Comparison of ENCODE assay signal across 25 cellular contexts in the genomic region with DNA sequence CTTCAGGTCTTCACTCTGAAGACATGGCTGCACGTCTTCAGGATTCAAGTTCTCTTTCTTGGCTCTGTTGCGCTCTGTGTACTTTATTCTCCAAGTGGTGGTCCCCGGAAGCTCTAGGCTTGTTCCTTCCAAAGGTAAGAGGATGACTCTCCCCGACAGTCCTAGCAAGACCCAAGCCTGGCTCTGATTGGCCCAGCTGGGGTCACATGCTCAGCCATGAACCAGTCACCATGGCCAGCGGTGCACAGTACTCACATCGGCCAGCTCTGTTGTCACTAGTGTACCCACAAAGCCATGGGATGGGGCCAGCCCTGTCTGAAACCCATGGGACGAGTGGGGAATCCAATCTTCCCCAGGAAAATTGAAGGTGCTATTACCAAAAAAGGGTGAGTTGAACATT. TPM values are rescaled to one million over a fixed set of nuclear protein-coding genes. Genes with fewer than 3 reads are reported as not detected.
DNase-seq lines count a peak whose midpoint lies in the region; ATAC-seq, FAIRE-seq and TF ChIP-seq lines count a peak whose summit lies in the region.
"Had no signal": no experiment of that assay in that cellular context is flagged by ENCODE, and none has a peak within 500 bp of the region (broad histone marks: within the 10 kb centered on the region; RNA-seq: fewer than 3 reads in every experiment).

No MANE protein-coding gene starts in this region.

- intact Hi-C loops in natural killer cell (cut with micrococcal nuclease) (no loop called here), K562 (cut with micrococcal nuclease) (no loop called here)

- ATAC-seq in natural killer cell treated with Interleukin-12 subunit alpha and Interleukin-12 subunit beta and Interleukin-15 and Interleukin-18, amount 100 ng/mL, for 72 hours = no peak
- ATAC-seq in natural killer cell = no peak
- peak; percentile 90 for ATAC-seq in K562
- ATAC-seq: CD8-positive, alpha-beta T cell; GM23338; HCT116 had no signal

- FAIRE-seq in K562 (lab: Jason Lieb, UNC) = no peak
- FAIRE-seq: GM12891, HTR-8/SVneo had no signal

- TF ChIP-seq CTCF in natural killer cell (IDR thresholded peaks at IDR 0.05) (no peak), K562 (IDR thresholded peaks at IDR 0.05 in 2 of 3, conservative IDR thresholded peaks at IDR 0.05 in 1 of 3; ENCODE audit: insufficient read depth in 2 of 3, low read depth in 1 of 3, low read length in 3 of 3) (no peak), progenitor cell of endocrine pancreas (IDR thresholded peaks at IDR 0.05; ENCODE audit: unreplicated experiment) (no peak), glutamatergic neuron (IDR thresholded peaks at IDR 0.05; ENCODE audit: partially characterized antibody, unreplicated experiment) (no peak)

- no peak overlapping the region for H3K9ac ChIP-seq in K562 (ENCODE audit: insufficient read depth in 1 of 2, low read depth in 2 of 2, low read length in 2 of 2)
- H3K9ac ChIP-seq: BLaER1 had no signal

- H2AFZ ChIP-seq in K562 (ENCODE audit: low read depth, low read length) = no peak overlapping the region
- H2AFZ ChIP-seq: GM23338 had no signal

- no TSS peak for BruUV-seq in K562 (replicated peaks; lab: Mats Ljungman, UMichigan)

- H3K36me3 ChIP-seq in K562 (ENCODE audit: control insufficient read depth, insufficient read depth, low read length) = no peaks in the 10 kb centered on the region
- H3K36me3 ChIP-seq: BLaER1 had no signal

- POLR2A ChIA-PET in K562 (lab: Yijun Ruan, JAX) = interaction anchor here (0.6 to 2.5 kb wide), 2 partner anchors 10 to 13 kb away, joined by 3 to 13 read pairs; no protein-coding TSS in a partner anchor

- no peaks in the 10 kb centered on the region for H3K36me3 Mint-ChIP-seq in natural killer cell treated with Interleukin-12 subunit alpha and Interleukin-12 subunit beta and Interleukin-15 and Interleukin-18, amount 100 ng/mL, for 72 hours
- H3K36me3 Mint-ChIP-seq in natural killer cell (no peaks in the 10 kb centered on the region), progenitor cell of endocrine pancreas (ENCODE audit: insufficient read depth) (no peaks in the 10 kb centered on the region), glutamatergic neuron (ENCODE audit: unreplicated experiment) (no peaks in the 10 kb centered on the region)
- H3K36me3 Mint-ChIP-seq: CD14-positive monocyte; CD8-positive, alpha-beta T cell had no signal

- DNase-seq in natural killer cell treated with Interleukin-12 subunit alpha and Interleukin-12 subunit beta and Interleukin-15 and Interleukin-18, amount 100 ng/mL, for 72 hours (ENCODE audit: low spot score) = no peak
- DNase-seq in natural killer cell (no peak), K562 (ENCODE audit: extremely low read depth in 1 of 4, low spot score in 3 of 4) (peak; percentile 17 to 62 (median 60)), progenitor cell of endocrine pancreas (ENCODE audit: low spot score, unreplicated experiment) (no peak), NCI-H345 treated with DMSO at 0.1 percent for 48 hours (lab: John Stamatoyannopoulos, UW; ENCODE audit: unreplicated experiment) (no peak), glutamatergic neuron (no peak), NCI-H146 treated with DMSO at 0.1 percent for 48 hours (lab: John Stamatoyannopoulos, UW; ENCODE audit: unreplicated experiment) (no peak)
- DNase-seq: 8988T; Calu3; CD8-positive, alpha-beta T cell; DMS53; DND-41; EL; H7; HFFc6; IMR-90 had no signal

- no peaks in the 10 kb centered on the region for H4K20me1 ChIP-seq in K562 (replicated peaks; ENCODE audit: control insufficient read depth, insufficient read depth, low read length)
- H4K20me1 ChIP-seq: BLaER1 had no signal

- TF ChIP-seq POLR2A in K562 (conservative IDR thresholded peaks at IDR 0.05) = no peak

- no peak overlapping the region for H3K4me3 ChIP-seq in K562
- H3K4me3 ChIP-seq: BLaER1, GM23338 had no signal

- H3K4me3 Mint-ChIP-seq in natural killer cell treated with Interleukin-12 subunit alpha and Interleukin-12 subunit beta and Interleukin-15 and Interleukin-18, amount 100 ng/mL, for 72 hours = no peak overlapping the region
- H3K4me3 Mint-ChIP-seq in natural killer cell = no peak overlapping the region
- H3K4me3 Mint-ChIP-seq in progenitor cell of endocrine pancreas (ENCODE audit: low read depth) = no peak overlapping the region
- no peak overlapping the region for H3K4me3 Mint-ChIP-seq in glutamatergic neuron (ENCODE audit: unreplicated experiment)
- H3K4me3 Mint-ChIP-seq: CD14-positive monocyte; CD8-positive, alpha-beta T cell; GM23338; HFFc6 had no signal

- CTCF ChIA-PET in K562 (lab: Yijun Ruan, JAX; ENCODE audit: low intra/inter-chr PET ratio) = no interaction called here

- no peaks in the 10 kb centered on the region for H3K9me3 Mint-ChIP-seq in natural killer cell treated with Interleukin-12 subunit alpha and Interleukin-12 subunit beta and Interleukin-15 and Interleukin-18, amount 100 ng/mL, for 72 hours
- H3K9me3 Mint-ChIP-seq in natural killer cell = no peaks in the 10 kb centered on the region
- no peaks in the 10 kb centered on the region for H3K9me3 Mint-ChIP-seq in progenitor cell of endocrine pancreas (ENCODE audit: low read depth)
- peaks cover 18% of the 10 kb centered on the region for H3K9me3 Mint-ChIP-seq in glutamatergic neuron (ENCODE audit: unreplicated experiment)
- H3K9me3 Mint-ChIP-seq: CD8-positive, alpha-beta T cell; GM23338; HFFc6 had no signal

- H3K27ac Mint-ChIP-seq in natural killer cell treated with Interleukin-12 subunit alpha and Interleukin-12 subunit beta and Interleukin-15 and Interleukin-18, amount 100 ng/mL, for 72 hours = peak overlapping the region; percentile 28 to 74
- no peak overlapping the region for H3K27ac Mint-ChIP-seq in natural killer cell
- H3K27ac Mint-ChIP-seq in progenitor cell of endocrine pancreas = peak overlapping the region; percentile 53
- H3K27ac Mint-ChIP-seq in glutamatergic neuron (ENCODE audit: unreplicated experiment) = no peak overlapping the region
- H3K27ac Mint-ChIP-seq: CD8-positive, alpha-beta T cell; GM23338; HFFc6 had no signal

- TF ChIP-seq RAD21 in K562 (CRISPR knock-in tag; conservative IDR thresholded peaks at IDR 0.05 in 1 of 2, IDR thresholded peaks at IDR 0.05 in 1 of 2) = no peak

- no peaks in the 10 kb centered on the region for H3K4me1 ChIP-seq in K562 (replicated peaks in 1 of 2; ENCODE audit: control insufficient read depth in 2 of 2, insufficient read depth in 2 of 2, low read length in 2 of 2)

- 3% methylated on average over 7 of the region's 7 CpGs for WGBS in K562 (ENCODE audit: insufficient coverage, low coverage, missing lambda C conversion rate)

- H3K4me1 Mint-ChIP-seq in natural killer cell treated with Interleukin-12 subunit alpha and Interleukin-12 subunit beta and Interleukin-15 and Interleukin-18, amount 100 ng/mL, for 72 hours (ENCODE audit: low read depth in 2 of 2) = peaks cover 5 to 19% of the 10 kb centered on the region in 2 donors
- H3K4me1 Mint-ChIP-seq in natural killer cell (no peaks in the 10 kb centered on the region), progenitor cell of endocrine pancreas (ENCODE audit: low read depth) (peaks cover 1% of the 10 kb centered on the region), glutamatergic neuron (ENCODE audit: low read depth, unreplicated experiment) (peaks cover 39% of the 10 kb centered on the region)

- no peaks in the 10 kb centered on the region for H3K9me1 ChIP-seq in K562 (ENCODE audit: control insufficient read depth, insufficient read depth, low read length)

- H3K79me2 ChIP-seq in K562 (ENCODE audit: control insufficient read depth, insufficient read depth, low read length) = no peaks in the 10 kb centered on the region

- no peaks in the 10 kb centered on the region for H3K9me3 ChIP-seq in K562 (replicated peaks; ENCODE audit: control insufficient read depth, insufficient read depth, low read depth, low read length)
- H3K9me3 ChIP-seq: BLaER1 had no signal

- H3K27ac ChIP-seq in K562 (ENCODE audit: extremely low read depth, low read depth, low read length) = no peak overlapping the region
- H3K27ac ChIP-seq: BLaER1 had no signal

- peaks cover 19 to 24% of the 10 kb centered on the region in 2 donors for H3K27me3 Mint-ChIP-seq in natural killer cell treated with Interleukin-12 subunit alpha and Interleukin-12 subunit beta and Interleukin-15 and Interleukin-18, amount 100 ng/mL, for 72 hours
- H3K27me3 Mint-ChIP-seq in natural killer cell (ENCODE audit: low read depth in 2 of 2) (peaks cover 22 to 32% of the 10 kb centered on the region in 2 donors), progenitor cell of endocrine pancreas (peaks cover 28% of the 10 kb centered on the region), glutamatergic neuron (ENCODE audit: unreplicated experiment) (peaks cover 6% of the 10 kb centered on the region)

- TF ChIP-seq EP300 in K562 (IDR thresholded peaks at IDR 0.05; ENCODE audit: low read length) = no peak

- in situ Hi-C loops in K562 (cut with MboI) = loop anchor here (25.0 kb wide), 1 partner anchor 377 kb away; no protein-coding TSS in a partner anchor

- H3K4me2 ChIP-seq in K562 (ENCODE audit: insufficient read depth, low read length) = no peak overlapping the region
- H3K4me2 ChIP-seq: BLaER1, GM23338 had no signal

- H3K27me3 ChIP-seq in K562 (ENCODE audit: control insufficient read depth in 2 of 2, insufficient read depth in 2 of 2, low read length in 2 of 2) = peaks cover 29 to 50% of the 10 kb centered on the region in 2 experiments
- H3K27me3 ChIP-seq: BLaER1 had no signal

RNA-seq across cellular contexts. Expression of gene C7orf33, which starts 5.2 kb away (rescaled TPM):
- total RNA-seq in natural killer cell treated with Interleukin-12 subunit alpha and Interleukin-12 subunit beta and Interleukin-15 and Interleukin-18, amount 100 ng/mL, for 72 hours = not detected
- total RNA-seq in natural killer cell = not detected
- total RNA-seq in K562 (2011; cell fraction: chromatin; rRNA removed; ENCODE audit: low replicate concordance) = 0.21 TPM in 1 of 2 replicates, not detected in the other
- total RNA-seq in K562 (2011; cell fraction: nucleolus; rRNA removed) = not detected in 2 replicates
- not detected in 2 replicates for total RNA-seq in K562 (2011; cell fraction: nucleoplasm; rRNA removed)
- not detected in 2 replicates for total RNA-seq in K562 (2014; rRNA removed)
- total RNA-seq in K562 (2014; rRNA removed; fragmentation: Illumina TruSeq; extraction: Trizol) = not detected in 2 replicates
- not detected in 2 replicates for total RNA-seq in K562 (2015; rRNA removed; fragmentation: Illumina TruSeq; extraction: Trizol)
- not detected in 2 replicates for total RNA-seq in K562 (2021)
- polyA plus RNA-seq in K562 (2011; rRNA removed) = not detected in 2 replicates
- not detected in 2 replicates for polyA plus RNA-seq in K562 (2011; cell fraction: cytosol; rRNA removed)
- not detected in 2 replicates for polyA plus RNA-seq in K562 (2011; cell fraction: nucleus; rRNA removed)
- 0.07 TPM in 1 of 2 replicates, not detected in the other for polyA plus RNA-seq in K562 (2012)
- polyA plus RNA-seq in K562 (2014; fragmentation: Illumina TruSeq; extraction: Trizol) = not detected in 2 replicates
- under 1 TPM in 1 of 2 experiments, not detected in 1; 0.04 TPM for polyA plus RNA-seq in K562 (2014; fragmentation: Nextera tagmentation; extraction: Ambion mirVana)
- 0.30 TPM in 1 of 2 replicates, not detected in the other for polyA plus RNA-seq in K562 (2014; rRNA removed)
- not detected in 2 replicates for polyA minus RNA-seq in K562 (2011; rRNA and poly(A)+ RNA removed)
- not detected in 2 replicates for polyA minus RNA-seq in K562 (2011; cell fraction: cytosol; rRNA and poly(A)+ RNA removed)
- not detected in 2 replicates for polyA minus RNA-seq in K562 (2011; cell fraction: nucleus; rRNA and poly(A)+ RNA removed)
- total RNA-seq in progenitor cell of endocrine pancreas = not detected in 2 replicates
- total RNA-seq in glutamatergic neuron (ENCODE audit: unreplicated experiment) = not detected
- total RNA-seq: A673; Calu3; CD8-positive, alpha-beta T cell; G401; GM23338; H7; HFFc6; IMR-90 had no signal
- polyA plus RNA-seq: AG04450, CD14-positive monocyte, GM23338, IMR-90 had no signal

Comparison
In these comparisons a context has a peak if more than half of its experiments do, and no peak if none do; other contexts are left out.
1. H3K27ac Mint-ChIP-seq: peak in natural killer cell treated with Interleukin-12 subunit alpha and Interleukin-12 subunit beta and Interleukin-15 and Interleukin-18, amount 100 ng/mL, for 72 hours (2 of 2) and progenitor cell of endocrine pancreas (single experiment); none in natural killer cell (0 of 2) and glutamatergic neuron (single experiment).
2. DNase-seq: peak in K562 (4 of 4); none in natural killer cell treated with Interleukin-12 subunit alpha and Interleukin-12 subunit beta and Interleukin-15 and Interleukin-18, amount 100 ng/mL, for 72 hours (single experiment), natural killer cell (single experiment), progenitor cell of endocrine pancreas (single experiment), NCI-H345 treated with DMSO at 0.1 percent for 48 hours (single experiment), glutamatergic neuron (single experiment) and NCI-H146 treated with DMSO at 0.1 percent for 48 hours (single experiment).